ENCODE assay signal across 18 cellular contexts in the genomic region with DNA sequence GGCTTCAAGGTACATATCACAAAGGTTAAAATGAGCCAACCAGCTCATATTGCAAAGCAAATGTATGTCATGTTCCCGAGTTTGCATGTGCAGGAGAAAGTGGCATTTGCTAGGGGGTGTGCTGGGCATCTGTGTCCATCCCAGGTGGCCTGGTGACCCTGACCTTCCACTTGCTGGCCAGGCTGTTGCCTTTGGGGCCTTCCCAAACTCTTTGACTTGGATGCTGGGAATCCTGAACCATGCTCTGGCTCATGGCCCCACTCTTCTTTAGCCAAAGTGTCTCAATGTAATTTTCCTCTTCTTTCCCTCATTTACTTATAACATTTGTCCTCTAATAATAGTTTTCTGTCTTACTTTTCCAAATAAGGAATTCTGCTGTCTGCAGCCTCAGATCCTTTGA.
DNase-seq lines count a peak whose midpoint lies in the region; ATAC-seq, FAIRE-seq and TF ChIP-seq lines count a peak whose summit lies in the region.
"Had no signal": no experiment of that assay in that cellular context is flagged by ENCODE, and none has a peak within 500 bp of the region (broad histone marks: within the 10 kb centered on the region; RNA-seq: fewer than 3 reads in every experiment).

No MANE protein-coding gene starts in this region.

- peaks cover 6% of the 10 kb centered on the region for H3K4me1 ChIP-seq in astrocyte (ENCODE audit: insufficient read depth, low read length)

- H3K9me3 Mint-ChIP-seq in astrocyte (ENCODE audit: unreplicated experiment): no peaks in the 10 kb centered on the region
- H3K9me3 Mint-ChIP-seq: CD14-positive monocyte; CD4-positive, alpha-beta memory T cell had no signal

- no peak overlapping the region for H2AFZ ChIP-seq in astrocyte (ENCODE audit: low read depth, low read length)
- H2AFZ ChIP-seq: GM23248 had no signal

- H3K27ac Mint-ChIP-seq in astrocyte (ENCODE audit: unreplicated experiment): peak overlapping the region; percentile 34
- H3K27ac Mint-ChIP-seq: CD14-positive monocyte; CD4-positive, alpha-beta memory T cell had no signal

- H3K4me2 ChIP-seq in astrocyte (ENCODE audit: low read length): no peak overlapping the region
- H3K4me2 ChIP-seq: BLaER1 had no signal

- no peak overlapping the region for H3K4me3 ChIP-seq in astrocyte (ENCODE audit: insufficient read depth, low read depth, low read length)
- H3K4me3 ChIP-seq: BLaER1, GM23248, HAP-1 had no signal

- TF ChIP-seq CTCF in astrocyte (IDR thresholded peaks at IDR 0.05; ENCODE audit: insufficient read depth, low read depth, low read length): no peak

- H3K9me3 ChIP-seq in astrocyte (ENCODE audit: insufficient read depth, low read depth, low read length): no peaks in the 10 kb centered on the region
- H3K9me3 ChIP-seq: BLaER1, HAP-1 had no signal

- H3K27me3 Mint-ChIP-seq in astrocyte (ENCODE audit: low read depth, unreplicated experiment): no peaks in the 10 kb centered on the region
- H3K27me3 Mint-ChIP-seq: CD4-positive, alpha-beta memory T cell had no signal

- H3K27ac ChIP-seq in astrocyte (ENCODE audit: low read depth, low read length): no peak overlapping the region
- H3K27ac ChIP-seq: BLaER1, GM23248 had no signal

- no peak for DNase-seq in astrocyte (ENCODE audit: low read depth)
- DNase-seq in cerebellum (ENCODE audit: low spot score): peak; percentile 71
- no peak for DNase-seq in sciatic nerve (ENCODE audit: low spot score)
- DNase-seq in left lobe of liver (ENCODE audit: low spot score): no peak
- DNase-seq in SHP77 (lab: John Stamatoyannopoulos, UW): no peak
- DNase-seq: ACHN; CD4-positive, alpha-beta memory T cell; DMS153; DMS79; GF-D8; GM23248 had no signal

- H3K4me1 Mint-ChIP-seq in astrocyte (ENCODE audit: low read depth, unreplicated experiment): peaks cover 15% of the 10 kb centered on the region
- H3K4me1 Mint-ChIP-seq: CD14-positive monocyte; CD4-positive, alpha-beta memory T cell had no signal

- intact Hi-C loops in sciatic nerve (cut with DNase I): no loop called here

- peaks cover 6% of the 10 kb centered on the region for H3K36me3 ChIP-seq in astrocyte (ENCODE audit: insufficient read depth, low read length)
- H3K36me3 ChIP-seq: HAP-1 had no signal

- ATAC-seq in sciatic nerve (peak; percentile 65), GM18867 (IDR thresholded peaks at IDR 0.05; ENCODE audit: unreplicated experiment) (no peak), left lobe of liver (no peak)
- ATAC-seq: HepG2 had no signal

- no peak overlapping the region for H3K4me3 Mint-ChIP-seq in astrocyte (ENCODE audit: unreplicated experiment)
- H3K4me3 Mint-ChIP-seq: CD14-positive monocyte; CD4-positive, alpha-beta memory T cell had no signal

- peaks cover 31% of the 10 kb centered on the region for H3K79me2 ChIP-seq in astrocyte (ENCODE audit: insufficient read depth, low read length)

- H3K36me3 Mint-ChIP-seq in astrocyte (ENCODE audit: low read depth, unreplicated experiment): peaks cover 10% of the 10 kb centered on the region
- H3K36me3 Mint-ChIP-seq: CD14-positive monocyte; CD4-positive, alpha-beta memory T cell had no signal

- no peaks in the 10 kb centered on the region for H3K27me3 ChIP-seq in astrocyte (ENCODE audit: insufficient read depth, low read length)
- H3K27me3 ChIP-seq: BLaER1 had no signal

- H4K20me1 ChIP-seq in astrocyte (ENCODE audit: insufficient read depth, low read length): peaks cover 16% of the 10 kb centered on the region

- H3K9ac ChIP-seq in astrocyte (ENCODE audit: low read length): no peak overlapping the region
- H3K9ac ChIP-seq: BLaER1, GM23248 had no signal

- FAIRE-seq in astrocyte (lab: Jason Lieb, UNC): no peak
- FAIRE-seq: A204.1, GM19239, HepG2 had no signal
